In the genomic region with DNA sequence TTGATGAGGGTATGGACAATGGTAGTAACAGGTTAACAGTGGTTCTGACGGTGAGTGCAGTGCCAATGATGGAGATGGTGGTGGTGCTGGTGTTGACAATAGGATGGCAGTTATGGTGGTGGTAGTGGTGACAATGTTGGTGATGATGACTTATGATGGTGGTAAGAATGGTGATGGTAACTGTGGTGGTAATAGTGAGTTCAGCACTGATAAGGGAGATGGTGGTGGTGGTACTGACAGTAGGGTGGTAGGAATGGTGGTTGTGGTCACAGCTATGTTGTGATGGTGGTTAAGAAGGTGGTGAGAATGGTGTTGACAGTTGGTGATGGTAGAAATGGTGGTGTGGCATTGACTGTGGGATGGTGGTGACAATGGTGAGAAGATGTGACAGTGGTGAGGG, we compare ENCODE assay signal across 30 cellular contexts. TPM values are rescaled to one million over a fixed set of nuclear protein-coding genes. Genes with fewer than 3 reads are reported as not detected.
"Had no signal": no experiment of that assay in that cellular context is flagged by ENCODE, and none has a peak within 500 bp of the region (broad histone marks: within the 10 kb centered on the region; RNA-seq: fewer than 3 reads in every experiment).

No MANE protein-coding gene starts in this region.

- H3K27ac Mint-ChIP-seq: activated CD4-positive, alpha-beta memory T cell treated with anti-CD3 and anti-CD28 coated beads for 36 hours; activated CD4-positive, alpha-beta T cell treated with anti-CD3 and anti-CD28 coated beads, Interleukin-2, amount 10 ng/mL, durations not matched to agents 7 days and 5 days; activated naive CD4-positive, alpha-beta T cell treated with anti-CD3 and anti-CD28 coated beads for 36 hours; activated naive CD8-positive, alpha-beta T cell; activated T-helper 17 cell treated with anti-CD3 and anti-CD28 coated beads, Interleukin-2, amount 50 U/mL, for 72 hours; brain; T-helper 17 cell; WTC11 had no signal

- H3K9me3 ChIP-seq: MG63 had no signal

- H3K36me3 ChIP-seq: cardiac muscle cell, MG63 had no signal

- H3K36me3 Mint-ChIP-seq: activated CD4-positive, alpha-beta memory T cell treated with anti-CD3 and anti-CD28 coated beads for 36 hours; activated naive CD8-positive, alpha-beta T cell; brain; WTC11 had no signal

- H3K4me3 ChIP-seq: cardiac muscle cell, MG63 had no signal

- H3K9me3 Mint-ChIP-seq: activated CD4-positive, alpha-beta memory T cell treated with anti-CD3 and anti-CD28 coated beads for 36 hours; activated CD4-positive, alpha-beta T cell treated with anti-CD3 and anti-CD28 coated beads, Interleukin-2, amount 10 ng/mL, durations not matched to agents 7 days and 5 days; activated naive CD4-positive, alpha-beta T cell treated with anti-CD3 and anti-CD28 coated beads for 36 hours; activated T-helper 17 cell treated with anti-CD3 and anti-CD28 coated beads, Interleukin-2, amount 50 U/mL, for 72 hours had no signal

- ATAC-seq: activated T-helper 17 cell treated with anti-CD3 and anti-CD28 coated beads, Interleukin-2, amount 50 U/mL, for 72 hours; PC-3; T-helper 17 cell; WTC11 had no signal

- FAIRE-seq: astrocyte, colon, RCC 7860 had no signal

- H3K4me1 Mint-ChIP-seq: activated CD4-positive, alpha-beta T cell treated with anti-CD3 and anti-CD28 coated beads, Interleukin-2, amount 10 ng/mL, durations not matched to agents 7 days and 5 days; activated T-helper 17 cell treated with anti-CD3 and anti-CD28 coated beads, Interleukin-2, amount 50 U/mL, for 72 hours; T-helper 17 cell had no signal

- H3K4me3 Mint-ChIP-seq: activated CD4-positive, alpha-beta memory T cell treated with anti-CD3 and anti-CD28 coated beads for 36 hours; activated CD4-positive, alpha-beta T cell treated with anti-CD3 and anti-CD28 coated beads, Interleukin-2, amount 10 ng/mL, durations not matched to agents 7 days and 5 days; activated naive CD4-positive, alpha-beta T cell treated with anti-CD3 and anti-CD28 coated beads for 36 hours; activated naive CD8-positive, alpha-beta T cell; activated T-helper 17 cell treated with anti-CD3 and anti-CD28 coated beads, Interleukin-2, amount 50 U/mL, for 72 hours; T-helper 17 cell; WTC11 had no signal

- H3K27me3 ChIP-seq: MG63 had no signal

- DNase-seq: activated CD4-positive, alpha-beta memory T cell treated with anti-CD3 and anti-CD28 coated beads for 36 hours; activated CD4-positive, alpha-beta T cell treated with anti-CD3 and anti-CD28 coated beads for 1 hour; activated CD4-positive, alpha-beta T cell treated with anti-CD3 and anti-CD28 coated beads, Interleukin-2, amount 10 ng/mL, durations not matched to agents 7 days and 5 days; activated CD8-positive, alpha-beta memory T cell treated with anti-CD3 and anti-CD28 coated beads for 24 hours; activated gamma-delta T cell; activated naive CD4-positive, alpha-beta T cell treated with anti-CD3 and anti-CD28 coated beads for 36 hours; activated T-cell treated with anti-CD3 and anti-CD28 coated beads, Interleukin-2, amount 50 U/mL, for 48 hours; amygdala; cerebellar nuclear complex; MG63; MV-4-11; NCI-H1092 treated with DMSO at 0.1 percent for 48 hours; NCI-H1436; NCI-H1694 treated with DMSO at 0.1 percent for 48 hours; NCI-H2029 treated with DMSO at 0.1 percent for 48 hours; NCI-H345; NCI-H510A; NCI-H69; PC-3; SHP77 treated with DMSO at 0.1 percent for 48 hours; T-helper 17 cell; T-helper 9 cell had no signal

- H3K27ac ChIP-seq: cardiac muscle cell had no signal

RNA-seq across cellular contexts. Expression of a gene that starts 13.4 kb away (rescaled TPM):
- total RNA-seq: activated CD4-positive, alpha-beta memory T cell treated with anti-CD3 and anti-CD28 coated beads for 36 hours; activated CD4-positive, alpha-beta T cell treated with anti-CD3 and anti-CD28 coated beads, Interleukin-2, amount 10 ng/mL, durations not matched to agents 7 days and 5 days; activated naive CD4-positive, alpha-beta T cell treated with anti-CD3 and anti-CD28 coated beads for 36 hours; activated T-helper 17 cell treated with anti-CD3 and anti-CD28 coated beads, Interleukin-2, amount 50 U/mL, for 72 hours; PC-3; T-helper 17 cell had no signal
